1 cellular context compared by ENCODE assay signal in genomic region chr11:34525887-34526657, GRCh38.
TF ChIP-seq lines count a peak whose summit lies in the region.

No MANE protein-coding gene starts in this region.

TF ChIP-seq in GM12878, 131 proteins besides CTCF, POLR2A, EP300 and RAD21:
- no peak for TF ChIP-seq RUNX3 (IDR thresholded peaks at IDR 0.05; ENCODE audit: low read length)
- TF ChIP-seq SP1 (IDR thresholded peaks at IDR 0.05; ENCODE audit: low read depth, low read length): no peak
- TF ChIP-seq E2F8 (IDR thresholded peaks at IDR 0.05; ENCODE audit: low read depth, partially characterized antibody): no peak
- TF ChIP-seq RBBP5 (conservative IDR thresholded peaks at IDR 0.05): no peak
- no peak for TF ChIP-seq TARDBP (IDR thresholded peaks at IDR 0.05; ENCODE audit: borderline replicate concordance)
- TF ChIP-seq ZBTB11 (CRISPR knock-in tag; IDR thresholded peaks at IDR 0.05): no peak
- no peak for TF ChIP-seq NBN (IDR thresholded peaks at IDR 0.05)
- TF ChIP-seq MXI1 (IDR thresholded peaks at IDR 0.05; ENCODE audit: low read depth, low read length): no peak
- TF ChIP-seq EED (IDR thresholded peaks at IDR 0.05; ENCODE audit: low read depth): no peak
- TF ChIP-seq ELK1 (IDR thresholded peaks at IDR 0.05; ENCODE audit: low read depth, low read length): no peak
- TF ChIP-seq ATF2 (IDR thresholded peaks at IDR 0.05; ENCODE audit: low read length): no peak
- no peak for TF ChIP-seq ATF3 (IDR thresholded peaks at IDR 0.05; ENCODE audit: borderline replicate concordance, extremely low read depth, low read depth, low read length)
- no peak for TF ChIP-seq ZBTB33 (IDR thresholded peaks at IDR 0.05)
- TF ChIP-seq IRF3 (IDR thresholded peaks at IDR 0.05): no peak
- TF ChIP-seq MTA3 (IDR thresholded peaks at IDR 0.05; ENCODE audit: borderline replicate concordance, low read length): no peak
- no peak for TF ChIP-seq KAT2A (conservative IDR thresholded peaks at IDR 0.05; ENCODE audit: control insufficient read depth, low read depth, low read length)
- TF ChIP-seq CHD4 (IDR thresholded peaks at IDR 0.05): no peak
- no peak for TF ChIP-seq SMAD5 (IDR thresholded peaks at IDR 0.05; ENCODE audit: low read depth)
